20 cellular contexts compared by ENCODE assay signal in genomic region chr1:245762396-245762910, GRCh38.
"Had no signal": no experiment of that assay in that cellular context is flagged by ENCODE, and none has a peak within 500 bp of the region (broad histone marks: within the 10 kb centered on the region; RNA-seq: fewer than 3 reads in every experiment).

No MANE protein-coding gene starts in this region.

- H3K36me3 ChIP-seq: neural progenitor cell, prostate gland, thyroid gland had no signal

- ATAC-seq: effector memory CD8-positive, alpha-beta T cell; gastrocnemius medialis; naive thymus-derived CD4-positive, alpha-beta T cell; right cardiac atrium; stimulated activated effector memory CD8-positive, alpha-beta T cell treated with anti-CD3 and anti-CD28 coated beads, Interleukin-12 subunit alpha, Interleukin-12 subunit beta, amount 100 ng/mL, for 72 hours had no signal

- DNase-seq: cortex of kidney; effector memory CD8-positive, alpha-beta T cell; foreskin fibroblast; gastrocnemius medialis; head of caudate nucleus; mesenchymal stem cell; midbrain; naive thymus-derived CD4-positive, alpha-beta T cell; right cardiac atrium; sigmoid colon; stimulated activated CD4-positive, alpha-beta T cell treated with anti-CD3 and anti-CD28 coated beads, Interleukin-2, amount 100 ng/mL, for 24 hours; stimulated activated CD4-positive, alpha-beta T cell treated with anti-CD3 and anti-CD28 coated beads, Interleukin-4, amount 100 ng/mL, for 24 hours; stimulated activated naive CD4-positive, alpha-beta T cell treated with Interleukin-2 at 50 U/mL for 16 hours; stomach; thyroid gland had no signal

- H3K9ac ChIP-seq: neural progenitor cell had no signal

- H3K9me3 Mint-ChIP-seq: type B pancreatic cell had no signal

- H3K4me3 ChIP-seq: gastrocnemius medialis, neural progenitor cell, prostate gland, sigmoid colon, stomach, thyroid gland had no signal

- H3K27me3 ChIP-seq: gastrocnemius medialis, neural progenitor cell, sigmoid colon, stomach, thyroid gland had no signal

- H3K27ac Mint-ChIP-seq: effector memory CD8-positive, alpha-beta T cell; naive thymus-derived CD4-positive, alpha-beta T cell; neural progenitor cell; stimulated activated effector memory CD8-positive, alpha-beta T cell treated with anti-CD3 and anti-CD28 coated beads, Interleukin-12 subunit alpha, Interleukin-12 subunit beta, amount 100 ng/mL, for 72 hours; type B pancreatic cell had no signal

- H3K4me1 ChIP-seq: gastrocnemius medialis, prostate gland, sigmoid colon, stomach, thyroid gland had no signal

- H3K4me3 Mint-ChIP-seq: effector memory CD8-positive, alpha-beta T cell; naive thymus-derived CD4-positive, alpha-beta T cell; nephron; neural progenitor cell; stimulated activated effector memory CD8-positive, alpha-beta T cell treated with anti-CD3 and anti-CD28 coated beads, Interleukin-12 subunit alpha, Interleukin-12 subunit beta, amount 100 ng/mL, for 72 hours; type B pancreatic cell had no signal

- H3K9me3 ChIP-seq: gastrocnemius medialis, prostate gland, sigmoid colon, stomach, thyroid gland had no signal

- H3K4me2 ChIP-seq: neural progenitor cell had no signal

- H2AFZ ChIP-seq: neural progenitor cell had no signal

- H3K27me3 Mint-ChIP-seq: effector memory CD8-positive, alpha-beta T cell; naive thymus-derived CD4-positive, alpha-beta T cell; type B pancreatic cell had no signal

- H3K27ac ChIP-seq: gastrocnemius medialis, neural progenitor cell, prostate gland, sigmoid colon, stomach, thyroid gland had no signal
